ENCODE assay signal across 1 cellular context in the genomic region with DNA sequence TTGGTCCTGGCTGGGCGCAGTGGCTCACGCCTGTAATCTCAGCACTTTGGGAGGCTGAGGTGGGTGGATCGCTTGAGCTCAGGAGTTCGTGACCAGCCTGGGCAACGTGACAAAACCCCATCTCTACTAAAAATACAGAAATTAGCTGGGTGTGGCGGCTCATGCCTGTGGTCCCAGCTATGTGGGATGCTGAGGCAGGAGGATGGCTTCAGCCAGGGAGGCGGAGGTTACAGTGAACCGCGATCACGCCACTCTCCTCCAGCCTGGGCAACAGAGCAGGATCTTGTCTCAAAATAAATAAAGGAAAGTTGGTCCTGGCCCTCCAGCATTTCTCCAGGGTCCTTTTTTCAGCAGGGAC.
TF ChIP-seq lines count a peak whose summit lies in the region.

No MANE protein-coding gene starts in this region.

TF ChIP-seq in GM23338, 12 proteins besides CTCF, POLR2A, EP300 and RAD21 (continued from another document):
- TF ChIP-seq, protein P1, sequence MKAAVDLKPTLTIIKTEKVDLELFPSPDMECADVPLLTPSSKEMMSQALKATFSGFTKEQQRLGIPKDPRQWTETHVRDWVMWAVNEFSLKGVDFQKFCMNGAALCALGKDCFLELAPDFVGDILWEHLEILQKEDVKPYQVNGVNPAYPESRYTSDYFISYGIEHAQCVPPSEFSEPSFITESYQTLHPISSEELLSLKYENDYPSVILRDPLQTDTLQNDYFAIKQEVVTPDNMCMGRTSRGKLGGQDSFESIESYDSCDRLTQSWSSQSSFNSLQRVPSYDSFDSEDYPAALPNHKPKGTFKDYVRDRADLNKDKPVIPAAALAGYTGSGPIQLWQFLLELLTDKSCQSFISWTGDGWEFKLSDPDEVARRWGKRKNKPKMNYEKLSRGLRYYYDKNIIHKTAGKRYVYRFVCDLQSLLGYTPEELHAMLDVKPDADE (IDR thresholded peaks at IDR 0.05): no peak
- TF ChIP-seq EZH2phosphoT487 (IDR thresholded peaks at IDR 0.05; ENCODE audit: unreplicated experiment) (no peak), CREB1 (CRISPR knock-in tag; IDR thresholded peaks at IDR 0.05; ENCODE audit: low read depth) (no peak), NANOG (IDR thresholded peaks at IDR 0.05; ENCODE audit: borderline replicate concordance) (no peak), EZH2 (IDR thresholded peaks at IDR 0.05; ENCODE audit: low read depth, unreplicated experiment) (no peak), ZNF114 (CRISPR knock-in tag; IDR thresholded peaks at IDR 0.05) (no peak), JUNB (IDR thresholded peaks at IDR 0.05; ENCODE audit: unreplicated experiment) (no peak), ZNF462 (CRISPR knock-in tag; IDR thresholded peaks at IDR 0.05) (no peak), ZNF331 (CRISPR knock-in tag; IDR thresholded peaks at IDR 0.05; ENCODE audit: low read depth) (no peak)
